In genomic region chr18:45962866-45963265, GRCh38 we compare ENCODE assay signal across 10 cellular contexts. TPM values are rescaled to one million over a fixed set of nuclear protein-coding genes. Genes with fewer than 3 reads are reported as not detected.
A peak's percentile ranks its signal among the peaks of the same experiment; 100 is the strongest.
DNase-seq lines count a peak whose midpoint lies in the region; ATAC-seq and TF ChIP-seq lines count a peak whose summit lies in the region.
"Had no signal": no experiment of that assay in that cellular context is flagged by ENCODE, and none has a peak within 500 bp of the region (broad histone marks: within the 10 kb centered on the region; RNA-seq: fewer than 3 reads in every experiment).

No MANE protein-coding gene starts in this region.

- no peaks in the 10 kb centered on the region for H3K27me3 ChIP-seq in CD4-positive, alpha-beta T cell (ENCODE audit: control insufficient read depth, insufficient read depth, low read length)
- H3K27me3 ChIP-seq in KMS-11 (ENCODE audit: insufficient read depth, low read depth) (no peaks in the 10 kb centered on the region), brain microvascular endothelial cell (replicated peaks) (no peaks in the 10 kb centered on the region)
- H3K27me3 ChIP-seq: suprapubic skin had no signal

- no peaks in the 10 kb centered on the region for H4K20me1 ChIP-seq in KMS-11 (ENCODE audit: insufficient read depth)

- H3K4me1 Mint-ChIP-seq in CD4-positive, alpha-beta T cell (ENCODE audit: low read depth) = peaks cover 80% of the 10 kb centered on the region
- no peaks in the 10 kb centered on the region for H3K4me1 Mint-ChIP-seq in nephron progenitor cell

- DNase-seq in CD4-positive, alpha-beta T cell = no peak
- DNase-seq in brain microvascular endothelial cell (peak; percentile 70), nephron progenitor cell (no peak), left cardiac atrium (no peak), NCI-H1436 (lab: John Stamatoyannopoulos, UW) (no peak)
- DNase-seq: cerebellar nuclear complex had no signal

- peak overlapping the region; percentile 48 for H3K27ac ChIP-seq in CD4-positive, alpha-beta T cell (ENCODE audit: low read depth, low read length)
- H3K27ac ChIP-seq in KMS-11 = peak overlapping the region; percentile 59
- H3K27ac ChIP-seq in brain microvascular endothelial cell = peak overlapping the region; percentile 89
- H3K27ac ChIP-seq: suprapubic skin had no signal

- ATAC-seq in CD4-positive, alpha-beta T cell (ENCODE audit: poor library complexity) = peak; percentile 33
- ATAC-seq in GM19455 (IDR thresholded peaks at IDR 0.05; ENCODE audit: unreplicated experiment) (no peak), left cardiac atrium (no peak), GM18858 (IDR thresholded peaks at IDR 0.05; ENCODE audit: unreplicated experiment) (no peak)

- H3K4me2 ChIP-seq in KMS-11 = peak overlapping the region; percentile 76

- CTCF ChIA-PET in CD4-positive, alpha-beta T cell (lab: Charles Lee) = interaction anchor here (1.2 to 2.8 kb wide), 4 partner anchors 11 to 111 kb away, joined by 3 to 16 read pairs (median 4); no protein-coding TSS in a partner anchor

- H3K9ac ChIP-seq in KMS-11 = peak overlapping the region; percentile 3; the same call in 1 of the 2 replicates

- in situ Hi-C loops in brain microvascular endothelial cell (cut with HindIII; ENCODE audit: low pct_ligation_motif_present, low sequenced_read_pairs) = no loop called here

- H3K36me3 Mint-ChIP-seq in CD4-positive, alpha-beta T cell (ENCODE audit: low read depth) = peaks cover 41% of the 10 kb centered on the region
- peaks cover 7% of the 10 kb centered on the region for H3K36me3 Mint-ChIP-seq in nephron progenitor cell (ENCODE audit: low read depth)

- peaks cover 76% of the 10 kb centered on the region for H3K79me2 ChIP-seq in KMS-11 (ENCODE audit: insufficient read depth, low read depth)

- no peaks in the 10 kb centered on the region for H3K9me3 Mint-ChIP-seq in CD4-positive, alpha-beta T cell
- H3K9me3 Mint-ChIP-seq in nephron progenitor cell = no peaks in the 10 kb centered on the region

- H3K4me3 ChIP-seq in KMS-11 (IDR thresholded peaks at IDR 0.05; ENCODE audit: insufficient read depth, low read depth, low read length) (no peak overlapping the region), brain microvascular endothelial cell (ENCODE audit: low read depth, low read length) (no peak overlapping the region)
- H3K4me3 ChIP-seq: suprapubic skin had no signal

- no peak overlapping the region for H2AFZ ChIP-seq in KMS-11 (ENCODE audit: low read depth)

- H3K9me3 ChIP-seq in CD4-positive, alpha-beta T cell (ENCODE audit: control insufficient read depth, low read length) = no peaks in the 10 kb centered on the region
- H3K9me3 ChIP-seq: suprapubic skin had no signal

- POLR2A ChIA-PET in CD4-positive, alpha-beta T cell (lab: Charles Lee) = interaction anchor here (1.1 to 1.9 kb wide), 2 partner anchors 11 to 110 kb away, joined by 4 to 10 read pairs; partner anchors contain the start of gene PSTPIP2

- peak overlapping the region; percentile 77 for H3K4me3 Mint-ChIP-seq in CD4-positive, alpha-beta T cell
- no peak overlapping the region for H3K4me3 Mint-ChIP-seq in nephron progenitor cell

- no peaks in the 10 kb centered on the region for H3K36me3 ChIP-seq in KMS-11 (ENCODE audit: insufficient read depth)
- peaks cover 6% of the 10 kb centered on the region for H3K36me3 ChIP-seq in brain microvascular endothelial cell (replicated peaks)

- intact Hi-C loops in CD4-positive, alpha-beta T cell (cut with DNase I, micrococcal nuclease) = loop anchor here in 1 of 2 experiments (1.0 to 5.0 kb wide), 2 partner anchors 11 to 276 kb away; no protein-coding TSS in a partner anchor
- intact Hi-C loops in left cardiac atrium (cut with DNase I) = no loop called here

- H3K27me3 Mint-ChIP-seq in CD4-positive, alpha-beta T cell = no peaks in the 10 kb centered on the region
- H3K27me3 Mint-ChIP-seq in nephron progenitor cell (ENCODE audit: low read depth, poor library complexity) = peaks cover 12% of the 10 kb centered on the region

- peak overlapping the region; percentile 81 for H3K27ac Mint-ChIP-seq in CD4-positive, alpha-beta T cell
- peak overlapping the region; percentile 0 for H3K27ac Mint-ChIP-seq in nephron progenitor cell

- peaks cover 64% of the 10 kb centered on the region for H3K4me1 ChIP-seq in KMS-11 (ENCODE audit: low read depth, poor library complexity, severe bottlenecking)

- TF ChIP-seq CTCF in CD4-positive, alpha-beta T cell (IDR thresholded peaks at IDR 0.05) = no peak
- TF ChIP-seq CTCF in KMS-11 (conservative IDR thresholded peaks at IDR 0.05; ENCODE audit: low read depth, low read length) = no peak
- TF ChIP-seq CTCF in brain microvascular endothelial cell (IDR thresholded peaks at IDR 0.05; ENCODE audit: low read depth, low read length, missing control alignments) = no peak
- TF ChIP-seq CTCF in nephron progenitor cell (IDR thresholded peaks at IDR 0.05) = no peak

RNA-seq across cellular contexts. Expression of gene EPG5, which starts 4.3 kb away (rescaled TPM):
- 10 to 100 TPM; 25.3 to 26.9 TPM for total RNA-seq in CD4-positive, alpha-beta T cell
- total RNA-seq in left cardiac atrium = 10 to 100 TPM; 19.5 to 23.3 TPM
